1 cellular context compared by ENCODE assay signal in genomic region chr4:158521490-158522111, GRCh38.
TF ChIP-seq lines count a peak whose summit lies in the region.

Gene RXFP1, plus strand, starts transcription at chr4:158521882. Its CDS starts 95 bp downstream, at chr4:158521977.

TF ChIP-seq in GM12878, 131 proteins besides CTCF, POLR2A, EP300 and RAD21 (continued from another document):
- no peak for TF ChIP-seq MAX (IDR thresholded peaks at IDR 0.05; ENCODE audit: low read depth, low read length)
- TF ChIP-seq BMI1 (IDR thresholded peaks at IDR 0.05; ENCODE audit: borderline replicate concordance): no peak
- no peak for TF ChIP-seq ATF3 (IDR thresholded peaks at IDR 0.05; ENCODE audit: borderline replicate concordance, extremely low read depth, low read depth, low read length)
- TF ChIP-seq HDAC6 (IDR thresholded peaks at IDR 0.05; ENCODE audit: unreplicated experiment): no peak
- no peak for TF ChIP-seq JUNB (IDR thresholded peaks at IDR 0.05)
- TF ChIP-seq NFXL1 (IDR thresholded peaks at IDR 0.05; ENCODE audit: borderline replicate concordance): no peak
- TF ChIP-seq HDAC2 (IDR thresholded peaks at IDR 0.05): no peak
- no peak for TF ChIP-seq CBX3 (IDR thresholded peaks at IDR 0.05; ENCODE audit: borderline replicate concordance, low read depth)
- TF ChIP-seq MYB (IDR thresholded peaks at IDR 0.05; ENCODE audit: borderline replicate concordance, low read depth, low read length): no peak
- TF ChIP-seq RBBP5 (conservative IDR thresholded peaks at IDR 0.05): no peak
- TF ChIP-seq E2F8 (IDR thresholded peaks at IDR 0.05; ENCODE audit: low read depth, partially characterized antibody): no peak
- no peak for TF ChIP-seq EZH2 (IDR thresholded peaks at IDR 0.05; ENCODE audit: borderline replicate concordance, control insufficient read depth, low read depth, low read length)
TF ChIP-seq in GM12878: peak in this region for 0.
